Comparison of ENCODE assay signal across 7 cellular contexts in the genomic region with DNA sequence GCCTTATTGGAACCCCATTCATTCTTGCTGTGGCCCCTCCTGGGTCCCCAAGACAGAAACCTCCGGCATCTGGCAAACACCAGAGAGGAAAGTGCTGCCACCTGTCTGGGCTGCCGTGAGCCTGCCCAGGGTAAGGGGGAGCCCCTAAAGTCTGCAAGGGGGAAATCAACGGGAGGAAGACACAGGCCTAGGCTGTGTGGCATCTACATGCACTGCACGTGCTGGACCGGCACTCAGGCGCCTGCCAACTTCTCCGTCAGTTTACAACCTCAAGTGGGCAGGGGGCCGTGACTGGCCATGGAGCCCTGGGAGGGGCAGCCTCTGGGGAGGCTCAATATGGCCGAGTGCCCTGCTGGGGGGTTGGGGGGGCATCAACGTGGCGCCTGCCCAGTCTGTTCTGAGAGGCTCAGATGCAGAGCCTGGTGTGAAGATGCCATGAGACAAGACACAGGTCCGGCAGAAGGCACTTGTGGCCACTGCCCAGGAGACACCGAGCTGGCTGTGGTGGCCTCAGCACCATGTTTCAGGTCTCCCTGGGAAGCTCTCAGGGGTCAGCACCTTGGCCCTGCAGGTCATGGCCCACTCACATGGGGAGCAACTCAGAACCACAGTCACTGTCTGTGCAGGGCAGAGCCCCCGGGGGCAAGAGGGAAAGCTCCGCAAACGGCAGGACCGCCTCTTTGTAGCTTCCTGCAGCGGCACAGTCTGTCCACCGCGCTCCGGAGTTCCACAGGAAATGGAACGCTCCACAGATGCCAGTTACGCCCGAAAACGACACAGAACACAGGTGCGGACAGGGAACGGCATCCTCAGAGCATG. TPM values are rescaled to one million over a fixed set of nuclear protein-coding genes. Genes with fewer than 3 reads are reported as not detected.
DNase-seq lines count a peak whose midpoint lies in the region; ATAC-seq and TF ChIP-seq lines count a peak whose summit lies in the region.

No MANE protein-coding gene starts in this region.

- DNase-seq in GM10266 (ENCODE audit: extremely low spot score) (no peak), right atrium auricular region (ENCODE audit: low spot score) (no peak), EL (no peak), NCI-H446 (lab: John Stamatoyannopoulos, UW) (no peak)
- DNase-seq in activated CD8-positive, alpha-beta T cell treated with anti-CD3 and anti-CD28 coated beads, Interleukin-2, amount 10 ng/mL, durations not matched to agents 7 days and 5 days: peak; percentile 60

- H3K4me3 Mint-ChIP-seq in activated CD8-positive, alpha-beta T cell treated with anti-CD3 and anti-CD28 coated beads, Interleukin-2, amount 10 ng/mL, durations not matched to agents 7 days and 5 days: peak overlapping the region; percentile 72
- peak overlapping the region; percentile 73 for H3K4me3 Mint-ChIP-seq in stimulated activated memory B cell treated with anti-CD40 and anti-IgM and Interleukin-4, amounts not matched to agents 10 μg/mL and 1 μg/mL and 100 μg/mL, for 72 hours

- peak; percentile 30 for TF ChIP-seq CTCF in GM10266 (IDR thresholded peaks at IDR 0.05; ENCODE audit: control insufficient read depth, insufficient read depth, low read depth, missing control alignments)
- TF ChIP-seq CTCF in right atrium auricular region (IDR thresholded peaks at IDR 0.05): peak in 1 of 2 donors; percentile 23

- ATAC-seq in activated CD8-positive, alpha-beta T cell treated with anti-CD3 and anti-CD28 coated beads, Interleukin-2, amount 10 ng/mL, durations not matched to agents 7 days and 5 days: peak; percentile 38
- ATAC-seq in stimulated activated memory B cell treated with anti-CD40 and anti-IgM and Interleukin-4, amounts not matched to agents 10 μg/mL and 1 μg/mL and 100 μg/mL, for 72 hours: peak; percentile 59
- ATAC-seq in GM19023 (IDR thresholded peaks at IDR 0.05; ENCODE audit: unreplicated experiment): no peak

- peak overlapping the region; percentile 88 to 98 for H3K27ac ChIP-seq in right atrium auricular region

- no peaks in the 10 kb centered on the region for H3K9me3 Mint-ChIP-seq in activated CD8-positive, alpha-beta T cell treated with anti-CD3 and anti-CD28 coated beads, Interleukin-2, amount 10 ng/mL, durations not matched to agents 7 days and 5 days (ENCODE audit: insufficient read depth)
- H3K9me3 Mint-ChIP-seq in stimulated activated memory B cell treated with anti-CD40 and anti-IgM and Interleukin-4, amounts not matched to agents 10 μg/mL and 1 μg/mL and 100 μg/mL, for 72 hours: no peaks in the 10 kb centered on the region

- H3K4me1 Mint-ChIP-seq in activated CD8-positive, alpha-beta T cell treated with anti-CD3 and anti-CD28 coated beads, Interleukin-2, amount 10 ng/mL, durations not matched to agents 7 days and 5 days (ENCODE audit: low read depth): peaks cover 39% of the 10 kb centered on the region
- H3K4me1 Mint-ChIP-seq in stimulated activated memory B cell treated with anti-CD40 and anti-IgM and Interleukin-4, amounts not matched to agents 10 μg/mL and 1 μg/mL and 100 μg/mL, for 72 hours: peaks cover 61% of the 10 kb centered on the region

- no peaks in the 10 kb centered on the region for H3K27me3 Mint-ChIP-seq in activated CD8-positive, alpha-beta T cell treated with anti-CD3 and anti-CD28 coated beads, Interleukin-2, amount 10 ng/mL, durations not matched to agents 7 days and 5 days (ENCODE audit: low read depth)
- H3K27me3 Mint-ChIP-seq in stimulated activated memory B cell treated with anti-CD40 and anti-IgM and Interleukin-4, amounts not matched to agents 10 μg/mL and 1 μg/mL and 100 μg/mL, for 72 hours: no peaks in the 10 kb centered on the region

- peak overlapping the region; percentile 86 for H3K27ac Mint-ChIP-seq in activated CD8-positive, alpha-beta T cell treated with anti-CD3 and anti-CD28 coated beads, Interleukin-2, amount 10 ng/mL, durations not matched to agents 7 days and 5 days
- peak overlapping the region; percentile 80 for H3K27ac Mint-ChIP-seq in stimulated activated memory B cell treated with anti-CD40 and anti-IgM and Interleukin-4, amounts not matched to agents 10 μg/mL and 1 μg/mL and 100 μg/mL, for 72 hours

- CTCF ChIA-PET in activated CD8-positive, alpha-beta T cell treated with anti-CD3 and anti-CD28 coated beads, Interleukin-2, amount 10 ng/mL, durations not matched to agents 7 days and 5 days (lab: Charles Lee): interaction anchor here (0.5 to 1.0 kb wide), 2 partner anchors 20 to 218 kb away, joined by 3 read pairs; no protein-coding TSS in a partner anchor

- H3K27me3 ChIP-seq in right atrium auricular region: no peaks in the 10 kb centered on the region

- H3K9me3 ChIP-seq in right atrium auricular region: no peaks in the 10 kb centered on the region

- POLR2A ChIA-PET in activated CD8-positive, alpha-beta T cell treated with anti-CD3 and anti-CD28 coated beads, Interleukin-2, amount 10 ng/mL, durations not matched to agents 7 days and 5 days (lab: Charles Lee): no interaction called here

- H3K36me3 ChIP-seq in right atrium auricular region: peaks cover 34% of the 10 kb centered on the region

- H3K36me3 Mint-ChIP-seq in activated CD8-positive, alpha-beta T cell treated with anti-CD3 and anti-CD28 coated beads, Interleukin-2, amount 10 ng/mL, durations not matched to agents 7 days and 5 days (ENCODE audit: low read depth): peaks cover 13% of the 10 kb centered on the region
- peaks cover 14% of the 10 kb centered on the region for H3K36me3 Mint-ChIP-seq in stimulated activated memory B cell treated with anti-CD40 and anti-IgM and Interleukin-4, amounts not matched to agents 10 μg/mL and 1 μg/mL and 100 μg/mL, for 72 hours

- H3K4me3 ChIP-seq in right atrium auricular region: peak overlapping the region in 1 of 2 donors; percentile 20

- H3K4me1 ChIP-seq in right atrium auricular region: peaks cover 0 to 86% of the 10 kb centered on the region in 2 donors

RNA-seq across cellular contexts. Expression of a gene that starts 8.4 kb away (rescaled TPM):
- total RNA-seq in activated CD8-positive, alpha-beta T cell treated with anti-CD3 and anti-CD28 coated beads, Interleukin-2, amount 10 ng/mL, durations not matched to agents 7 days and 5 days: 10 to 100 TPM; 41.1 to 45.4 TPM
- 10 to 100 TPM; 25.9 to 27.6 TPM for total RNA-seq in right atrium auricular region

RNA-seq across cellular contexts. Expression of a gene that starts 21.9 kb away (rescaled TPM):
- total RNA-seq in activated CD8-positive, alpha-beta T cell treated with anti-CD3 and anti-CD28 coated beads, Interleukin-2, amount 10 ng/mL, durations not matched to agents 7 days and 5 days: 10 to 100 TPM; 12.0 to 12.1 TPM
- 1 to 10 TPM; 7.0 to 8.3 TPM for total RNA-seq in right atrium auricular region

RNA-seq across cellular contexts. Expression of a gene that starts 31.6 kb away (rescaled TPM):
- total RNA-seq in activated CD8-positive, alpha-beta T cell treated with anti-CD3 and anti-CD28 coated beads, Interleukin-2, amount 10 ng/mL, durations not matched to agents 7 days and 5 days: 10 to 100 TPM; 12.0 to 12.5 TPM
- total RNA-seq in right atrium auricular region: 1 to 10 TPM; 3.1 to 3.7 TPM

RNA-seq across cellular contexts. Expression of a gene that starts 33.1 kb away (rescaled TPM):
- total RNA-seq in activated CD8-positive, alpha-beta T cell treated with anti-CD3 and anti-CD28 coated beads, Interleukin-2, amount 10 ng/mL, durations not matched to agents 7 days and 5 days: 10 to 100 TPM; 64.7 to 68.3 TPM
- total RNA-seq in right atrium auricular region: 10 to 100 TPM; 32.9 to 43.6 TPM

RNA-seq across cellular contexts. Expression of a gene that starts 52.9 kb away (rescaled TPM):
- total RNA-seq in activated CD8-positive, alpha-beta T cell treated with anti-CD3 and anti-CD28 coated beads, Interleukin-2, amount 10 ng/mL, durations not matched to agents 7 days and 5 days: 10 to 100 TPM; 47.3 to 48.1 TPM
- 10 to 100 TPM; 41.2 to 43.8 TPM for total RNA-seq in right atrium auricular region
